In genomic region chr9:134135343-134136116, GRCh38 we compare ENCODE assay signal across 8 cellular contexts. TPM values are rescaled to one million over a fixed set of nuclear protein-coding genes. Genes with fewer than 3 reads are reported as not detected.
DNase-seq lines count a peak whose midpoint lies in the region; ATAC-seq, FAIRE-seq and TF ChIP-seq lines count a peak whose summit lies in the region.

TSS of gene WDR5 (plus strand) at chr9:134136082. CDS start at chr9:134139878, 3,796 bp downstream.

- H3K27ac ChIP-seq in esophagus squamous epithelium = peak within 1 kb of the TSS; percentile 90 to 94 (median 92)

- H3K4me3 ChIP-seq in Jurkat, Clone E6-1 (ENCODE audit: low read length) = peak within 1 kb of the TSS; percentile 80
- H3K4me3 ChIP-seq in esophagus squamous epithelium = peak within 1 kb of the TSS; percentile 68 to 89 (median 82)

- no peak for FAIRE-seq in D721Med (lab: Jason Lieb, UNC)

- ATAC-seq in GM21526 (IDR thresholded peaks at IDR 0.05; ENCODE audit: low FRiP score, unreplicated experiment) = peak; percentile 51

- no peak for TF ChIP-seq CTCF in D721Med (IDR thresholded peaks at IDR 0.05; ENCODE audit: insufficient read depth, missing control alignments)
- TF ChIP-seq CTCF in esophagus squamous epithelium (IDR thresholded peaks at IDR 0.05) = peak in 2 of 6 experiments; percentile 6 to 8

- no peaks in the 10 kb centered on the region for H3K9me3 ChIP-seq in esophagus squamous epithelium

- DNase-seq in D721Med (ENCODE audit: insufficient read length, low spot score) (peak; percentile 95), RPMI7951 (ENCODE audit: low read depth) (peak; percentile 84), activated T-helper 1 cell treated with Interleukin-2 at 50 U/mL for 16 hours (ENCODE audit: low read depth) (peak; percentile 91), esophagus squamous epithelium (lab: John Stamatoyannopoulos, UW) (peak; percentile 37), myocyte (ENCODE audit: low read depth) (peak; percentile 91)
- DNase-seq in Jurkat, Clone E6-1 (ENCODE audit: low read depth, low spot score) = peak; percentile 82
- peak; percentile 74 for DNase-seq in stimulated activated CD8-positive, alpha-beta memory T cell treated with anti-CD3 and anti-CD28 coated beads, Interleukin-7, amount 100 ng/mL, for 24 hours (ENCODE audit: low read depth)

- no CpG with 5 or more reads among the region's 81 CpGs for WGBS in esophagus squamous epithelium, 2 donors

- H3K27me3 ChIP-seq in esophagus squamous epithelium = no peaks in the 10 kb centered on the region

- TF ChIP-seq POLR2A in esophagus squamous epithelium (IDR thresholded peaks at IDR 0.05) = peak in 3 of 4 donors; percentile 17 to 35 (median 27)

- H3K4me1 ChIP-seq in esophagus squamous epithelium = peaks cover 39 to 80% (median 42%) of the 10 kb centered on the region in 3 donors

- intact Hi-C loops in esophagus squamous epithelium (cut with DNase I) = no loop called here

- peaks cover 0 to 9% (median 0%) of the 10 kb centered on the region in 3 donors for H3K36me3 ChIP-seq in esophagus squamous epithelium

RNA-seq across cellular contexts. Expression of gene WDR5, which starts in this region (rescaled TPM):
- polyA plus RNA-seq in Jurkat, Clone E6-1 (2012; ENCODE audit: insufficient read depth, insufficient read length) = 58.5 TPM
- 15.8 and 16.3 TPM in 2 replicates for total RNA-seq in RPMI7951 (2014; rRNA removed; shearing (Covaris generic))
- total RNA-seq in esophagus squamous epithelium = 10 to 100 TPM; 15.4 to 26.8 (median 23.1) TPM
- 60.8 and 82.9 TPM in 2 replicates for total RNA-seq in myocyte
- polyA plus RNA-seq in myocyte (2012) = 42.3 TPM

Comparison
In these comparisons a context has a peak if more than half of its experiments do, and no peak if none do; other contexts are left out.
1. Peak in every context shown above with its lines: DNase-seq, ATAC-seq, H3K4me3 ChIP-seq and H3K27ac ChIP-seq.
2. DNase-seq: peak in every context shown above with its lines; median percentile 95 in D721Med; 91 in activated T-helper 1 cell treated with Interleukin-2 at 50 U/mL for 16 hours; 91 in myocyte; 84 in RPMI7951; 82 in Jurkat, Clone E6-1; 74 in stimulated activated CD8-positive, alpha-beta memory T cell treated with anti-CD3 and anti-CD28 coated beads, Interleukin-7, amount 100 ng/mL, for 24 hours; 37 in esophagus squamous epithelium.